ENCODE assay signal across 8 cellular contexts in the genomic region with DNA sequence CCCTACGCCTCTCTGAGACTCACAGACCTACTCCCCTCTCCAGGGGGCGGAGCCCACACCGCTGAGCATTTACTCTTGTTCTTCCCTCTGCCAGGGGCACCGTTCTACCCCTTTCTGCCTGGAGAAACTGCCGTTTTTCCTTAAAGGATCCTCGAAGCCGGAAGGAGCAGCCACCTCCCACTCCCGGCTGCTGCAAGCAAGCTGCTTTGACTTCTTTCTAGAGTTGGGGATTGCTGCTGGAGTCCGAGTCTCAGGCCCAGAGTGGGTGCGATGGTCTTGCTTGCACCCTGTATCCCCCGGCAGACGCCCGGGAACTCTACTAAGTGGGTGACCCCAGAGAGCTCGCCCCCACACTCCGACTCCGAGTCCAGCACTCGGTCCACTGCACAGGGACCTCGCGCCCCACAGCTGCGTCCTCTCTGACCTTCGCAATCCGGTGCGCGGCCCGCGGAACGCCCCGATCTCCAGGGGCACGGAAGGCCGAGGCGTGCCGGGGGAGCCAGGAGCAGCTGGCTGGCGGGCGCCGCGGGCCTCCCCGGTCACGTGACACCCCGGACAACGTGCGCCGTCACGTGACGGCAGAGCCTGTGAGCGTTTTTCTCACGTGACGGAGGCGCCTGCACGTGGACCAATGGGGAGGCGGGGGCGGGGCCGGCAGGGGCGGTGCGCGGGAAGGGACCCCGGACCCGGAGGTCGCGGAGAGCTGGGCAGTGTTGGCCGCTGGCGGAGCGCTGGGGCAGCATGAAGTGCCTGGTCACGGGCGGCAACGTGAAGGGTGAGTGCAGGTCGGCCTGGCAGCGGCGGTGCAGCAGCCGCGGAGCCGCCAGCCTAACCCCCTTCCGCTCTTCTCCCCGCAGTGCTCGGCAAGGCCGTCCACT. TPM values are rescaled to one million over a fixed set of nuclear protein-coding genes. Genes with fewer than 3 reads are reported as not detected.
DNase-seq lines count a peak whose midpoint lies in the region; ATAC-seq and TF ChIP-seq lines count a peak whose summit lies in the region.

A gene (plus strand): TSS at position 683 of the 878 bp plus-strand sequence. CDS start 59 bp downstream, at position 742.

- H3K4me1 Mint-ChIP-seq in chondrocyte (ENCODE audit: low read depth) = peaks cover 21% of the 10 kb centered on the region

- peak within 1 kb of the TSS; percentile 95 for H3K4me3 ChIP-seq in AG04449 (ENCODE audit: low read depth, low read length)

- peak within 1 kb of the TSS; percentile 90 for H3K4me3 Mint-ChIP-seq in chondrocyte (ENCODE audit: unreplicated experiment)

- CTCF ChIA-PET in AG04449 (lab: Yijun Ruan, JAX) = interaction anchor here (0.6 to 47.5 kb wide), 8 partner anchors 10 to 130 kb away, joined by 3 to 2108 read pairs (median 4); a partner anchor contains a TSS

- ATAC-seq in GM19025 (IDR thresholded peaks at IDR 0.05; ENCODE audit: low read depth, unreplicated experiment) (peak; percentile 61), HG03354 (IDR thresholded peaks at IDR 0.05; ENCODE audit: poor library complexity, severe bottlenecking, unreplicated experiment) (peak; percentile 69), left colon (peak; percentile 84)

- peaks cover 1% of the 10 kb centered on the region for H3K36me3 Mint-ChIP-seq in chondrocyte (ENCODE audit: low read depth)

- TF ChIP-seq CTCF in AG04449 (IDR thresholded peaks at IDR 0.05; ENCODE audit: insufficient read depth, low read length, missing control alignments) (no peak), chondrocyte (IDR thresholded peaks at IDR 0.05) (peak; percentile 25)

- no peak for DNase-seq in AG04449 (ENCODE audit: low read depth, low spot score)
- DNase-seq in NCI-H524 treated with DMSO at 0.1 percent for 48 hours (lab: John Stamatoyannopoulos, UW) = peak; percentile 22
- peak; percentile 89 to 93 for DNase-seq in activated CD4-positive, alpha-beta T cell treated with anti-CD3 and anti-CD28 coated beads for 4 hours
- no peak for DNase-seq in chondrocyte (ENCODE audit: low spot score)
- DNase-seq in left colon = peak; percentile 96 to 98
- peak; percentile 81 to 92 (median 84) for DNase-seq in stimulated activated CD4-positive, alpha-beta T cell treated with anti-CD3 and anti-CD28 coated beads, Interleukin-1b, Interleukin-23, amount 100 ng/mL, for 24 hours (ENCODE audit: low read depth in 4 of 4, low spot score in 1 of 4)

- H3K27ac Mint-ChIP-seq in chondrocyte (ENCODE audit: unreplicated experiment) = peak within 1 kb of the TSS; percentile 92

- POLR2A ChIA-PET in AG04449 (lab: Yijun Ruan, JAX) = interaction anchor here (0.7 to 2.5 kb wide), 7 partner anchors 9 to 116 kb away, joined by 3 to 31 read pairs (median 3); a partner anchor contains a TSS

- H3K27me3 Mint-ChIP-seq in chondrocyte (ENCODE audit: low read depth) = no peaks in the 10 kb centered on the region

- intact Hi-C loops in left colon (cut with DNase I, micrococcal nuclease) = loop anchor here in 1 of 2 donors (10.0 kb wide), 1 partner anchor 113 kb away; a partner anchor contains a TSS

- no peaks in the 10 kb centered on the region for H3K9me3 Mint-ChIP-seq in chondrocyte (ENCODE audit: low read depth)

RNA-seq across cellular contexts. Expression of the gene that starts here (rescaled TPM):
- total RNA-seq in chondrocyte (11.1 to 14.6 TPM (median 11.6 TPM) in 3 replicates), left colon (10 to 100 TPM; 27.4 to 40.6 TPM)

Comparison
In these comparisons a context has a peak if more than half of its experiments do, and no peak if none do; other contexts are left out.
1. DNase-seq: peak in NCI-H524 treated with DMSO at 0.1 percent for 48 hours (single experiment), activated CD4-positive, alpha-beta T cell treated with anti-CD3 and anti-CD28 coated beads for 4 hours (2 of 2), left colon (2 of 2) and stimulated activated CD4-positive, alpha-beta T cell treated with anti-CD3 and anti-CD28 coated beads, Interleukin-1b, Interleukin-23, amount 100 ng/mL, for 24 hours (4 of 4); none in AG04449 (single experiment) and chondrocyte (single experiment).
2. Peak in every context shown above with its lines, with median percentiles within 50 percentile points of each other: ATAC-seq.